Comparison of ENCODE assay signal across 11 cellular contexts in genomic region chr10:103277713-103278299, GRCh38. TPM values are rescaled to one million over a fixed set of nuclear protein-coding genes. Genes with fewer than 3 reads are reported as not detected.
A peak's percentile ranks its signal among the peaks of the same experiment; 100 is the strongest.
DNase-seq lines count a peak whose midpoint lies in the region; ATAC-seq and TF ChIP-seq lines count a peak whose summit lies in the region.
"Had no signal": no experiment of that assay in that cellular context is flagged by ENCODE, and none has a peak within 500 bp of the region (broad histone marks: within the 10 kb centered on the region; RNA-seq: fewer than 3 reads in every experiment).

No MANE protein-coding gene starts in this region.

- ATAC-seq in GM18909 (IDR thresholded peaks at IDR 0.05; ENCODE audit: poor library complexity, unreplicated experiment) = no peak
- ATAC-seq: right cardiac atrium had no signal

- no peaks in the 10 kb centered on the region for H3K9me3 Mint-ChIP-seq in neural progenitor cell

- H3K4me2 ChIP-seq in BLaER1 (peak overlapping the region; percentile 95), neural progenitor cell (peak overlapping the region; percentile 76)

- peaks cover 26% of the 10 kb centered on the region for H3K4me1 Mint-ChIP-seq in neural progenitor cell

- in situ Hi-C loops in HAP-1 (cut with MboI; ENCODE audit: low sequenced_read_pairs) = no loop called here

- peak overlapping the region; percentile 79 for H3K4me3 Mint-ChIP-seq in neural progenitor cell

- H3K27me3 ChIP-seq in BLaER1 (peaks cover 47% of the 10 kb centered on the region), colonic mucosa (peaks cover 49% of the 10 kb centered on the region), neural progenitor cell (peaks cover 75% of the 10 kb centered on the region), HAP-1 (ENCODE audit: low read depth) (no peaks in the 10 kb centered on the region)
- H3K27me3 ChIP-seq: SJCRH30 had no signal

- H3K27ac Mint-ChIP-seq in neural progenitor cell = no peak overlapping the region
- H3K27ac Mint-ChIP-seq: dendritic cell treated with granulocyte-macrophage colony-stimulating factor and Interleukin-4, amounts not matched to agents 40 ng/mL and 50 ng/mL, for 4 days had no signal

- H3K4me1 ChIP-seq in BLaER1 = peaks cover 24% of the 10 kb centered on the region
- H3K4me1 ChIP-seq in colonic mucosa = no peaks in the 10 kb centered on the region
- H3K4me1 ChIP-seq in neural progenitor cell = peaks cover 34% of the 10 kb centered on the region
- peaks cover 3% of the 10 kb centered on the region; the same call in 1 of the 2 replicates for H3K4me1 ChIP-seq in HAP-1

- H3K9ac ChIP-seq in BLaER1 (no peak overlapping the region), colonic mucosa (ENCODE audit: low read depth in 2 of 2, low read length in 2 of 2) (no peak overlapping the region), neural progenitor cell (no peak overlapping the region)

- no peak overlapping the region for H3K27ac ChIP-seq in BLaER1
- no peak overlapping the region for H3K27ac ChIP-seq in colonic mucosa
- H3K27ac ChIP-seq in neural progenitor cell = no peak overlapping the region
- H3K27ac ChIP-seq: SJCRH30 had no signal

- peaks cover 57% of the 10 kb centered on the region for H4K20me1 ChIP-seq in BLaER1
- peaks cover 48% of the 10 kb centered on the region for H4K20me1 ChIP-seq in neural progenitor cell (ENCODE audit: low read depth)

- TF ChIP-seq CTCF in GM12875 (IDR thresholded peaks at IDR 0.05; ENCODE audit: borderline replicate concordance, insufficient read depth, low read depth, low read length) = no peak
- TF ChIP-seq CTCF in colonic mucosa (IDR thresholded peaks at IDR 0.05) = no peak
- TF ChIP-seq CTCF in neural progenitor cell (IDR thresholded peaks at IDR 0.05) = no peak

- H3K9me3 ChIP-seq in BLaER1 (peaks cover 17% of the 10 kb centered on the region), colonic mucosa (no peaks in the 10 kb centered on the region), neural progenitor cell (ENCODE audit: low read depth) (no peaks in the 10 kb centered on the region), HAP-1 (no peaks in the 10 kb centered on the region)
- H3K9me3 ChIP-seq: SJCRH30 had no signal

- H3K27me3 Mint-ChIP-seq in neural progenitor cell (ENCODE audit: insufficient read depth, low read depth) = peaks cover 32% of the 10 kb centered on the region

- peak overlapping the region; percentile 68 for H3K4me3 ChIP-seq in BLaER1
- peak overlapping the region; percentile 31 for H3K4me3 ChIP-seq in GM12875 (ENCODE audit: low read depth, low read length)
- H3K4me3 ChIP-seq in colonic mucosa = peak overlapping the region; percentile 16
- peak overlapping the region; percentile 54 for H3K4me3 ChIP-seq in neural progenitor cell
- H3K4me3 ChIP-seq in HAP-1 = no peak overlapping the region
- H3K4me3 ChIP-seq: SJCRH30 had no signal

- H3K36me3 ChIP-seq in BLaER1 (no peaks in the 10 kb centered on the region), colonic mucosa (no peaks in the 10 kb centered on the region), neural progenitor cell (no peaks in the 10 kb centered on the region), HAP-1 (replicated peaks) (no peaks in the 10 kb centered on the region)
- H3K36me3 ChIP-seq: SJCRH30 had no signal

- H3K79me2 ChIP-seq in neural progenitor cell (ENCODE audit: low read depth) = no peaks in the 10 kb centered on the region

- intact Hi-C loops in colonic mucosa (cut with DNase I) = no loop called here

- peak overlapping the region; percentile 84 for H2AFZ ChIP-seq in neural progenitor cell (replicated peaks)

- no peaks in the 10 kb centered on the region for H3K36me3 Mint-ChIP-seq in neural progenitor cell

- peaks cover 48% of the 10 kb centered on the region for H3F3A ChIP-seq in neural progenitor cell (ENCODE audit: low read depth)

- DNase-seq in colonic mucosa = no peak
- DNase-seq in neural progenitor cell (ENCODE audit: low spot score) = peak; percentile 20
- DNase-seq in NCI-H187 treated with DMSO at 0.1 percent for 48 hours (lab: John Stamatoyannopoulos, UW) = no peak
- DNase-seq in HAP-1 (ENCODE audit: low spot score in 2 of 2) = no peak
- DNase-seq: NCI-H1436 treated with DMSO at 0.1 percent for 48 hours, right cardiac atrium, SJCRH30 had no signal

RNA-seq across cellular contexts. Expression of gene INA, which starts 0.9 kb away (rescaled TPM):
- total RNA-seq in colonic mucosa (1 to 10 TPM in 1 of 2 donors, under 1 TPM in 1; 0.44 to 1.4 TPM), neural progenitor cell (ENCODE audit: low replicate concordance) (9.7 and 9.8 TPM in 2 replicates)
- total RNA-seq: right cardiac atrium, SJCRH30 had no signal

RNA-seq across cellular contexts. Expression of gene RPEL1, which starts 32.1 kb away (rescaled TPM):
- total RNA-seq in colonic mucosa = not detected
- total RNA-seq in neural progenitor cell (ENCODE audit: low replicate concordance) = not detected in 2 replicates
- total RNA-seq: right cardiac atrium, SJCRH30 had no signal
